In the genomic region with DNA sequence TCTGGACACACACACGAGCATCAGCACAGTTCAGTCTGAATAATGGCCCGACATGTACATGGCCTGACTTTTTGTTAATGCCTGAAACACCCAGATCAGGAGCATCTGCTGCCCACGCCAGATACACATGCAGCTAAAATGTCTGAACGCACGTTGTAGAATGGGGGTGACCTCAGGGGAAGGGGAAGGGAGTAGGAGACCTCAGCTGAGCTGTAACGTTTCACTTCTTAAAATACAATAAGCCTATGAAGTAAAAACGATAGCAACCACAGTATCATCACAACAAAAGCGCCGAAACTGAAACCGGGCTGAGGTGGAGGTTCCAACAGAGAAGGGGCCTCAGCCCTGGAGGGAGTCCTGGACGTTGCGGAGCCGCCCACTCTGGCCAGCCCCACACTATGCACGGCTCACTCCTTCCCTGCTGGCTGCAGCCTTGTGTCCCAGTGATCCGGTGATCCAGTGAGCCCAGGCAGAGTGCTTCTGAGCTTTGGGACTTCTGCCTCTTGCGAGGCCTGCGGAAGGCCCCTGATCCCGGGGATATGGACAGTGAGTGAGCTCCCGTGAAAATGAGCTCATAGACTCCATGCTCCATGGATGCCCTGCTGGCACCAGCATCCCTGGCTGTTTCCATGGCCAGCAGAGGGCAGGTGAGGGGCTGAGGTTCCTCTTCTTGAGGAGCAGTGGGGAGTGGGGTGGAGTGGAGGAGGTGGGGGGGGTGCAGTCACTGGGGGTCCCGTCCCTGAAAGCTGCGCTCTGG, we compare ENCODE assay signal across 19 cellular contexts. TPM values are rescaled to one million over a fixed set of nuclear protein-coding genes. Genes with fewer than 3 reads are reported as not detected.
DNase-seq lines count a peak whose midpoint lies in the region; ATAC-seq, FAIRE-seq and TF ChIP-seq lines count a peak whose summit lies in the region.
"Had no signal": no experiment of that assay in that cellular context is flagged by ENCODE, and none has a peak within 500 bp of the region (broad histone marks: within the 10 kb centered on the region; RNA-seq: fewer than 3 reads in every experiment).

No MANE protein-coding gene starts in this region.

- no peaks in the 10 kb centered on the region for H4K20me1 ChIP-seq in SK-N-SH (ENCODE audit: insufficient read depth)
- H4K20me1 ChIP-seq in H1 (replicated peaks in 1 of 2; ENCODE audit: control insufficient read depth in 1 of 2, insufficient read depth in 2 of 2, low read length in 2 of 2), result peaks cover 0 to 3% of the 10 kb centered on the region in 2 experiments

- H2BK20ac ChIP-seq in H1 (ENCODE audit: low read length), result no peak overlapping the region

- H3K9ac ChIP-seq in SK-N-SH, result no peak overlapping the region
- H3K9ac ChIP-seq in H1 (replicated peaks in 1 of 4; ENCODE audit: extremely low read depth in 1 of 4, low read depth in 3 of 4, low read length in 3 of 4), result no peak overlapping the region

- H4K91ac ChIP-seq in H1 (replicated peaks; ENCODE audit: insufficient read length, low read length), result no peak overlapping the region

- no peak overlapping the region; a peak in 1 of 4 replicates for H3K27ac ChIP-seq in SK-N-SH (ENCODE audit: low read depth in 2 of 2, low read length in 1 of 2)
- H3K27ac ChIP-seq in H1 (ENCODE audit: low read depth, low read length), result no peak overlapping the region
- no peak overlapping the region for H3K27ac ChIP-seq in stomach
- H3K27ac ChIP-seq: HL-60, suprapubic skin had no signal

- no peak overlapping the region for H3K4ac ChIP-seq in H1 (replicated peaks; ENCODE audit: insufficient read length, low read depth, low read length)

- TF ChIP-seq CTCF in SK-N-SH (IDR thresholded peaks at IDR 0.05) (no peak), LNCaP clone FGC (IDR thresholded peaks at IDR 0.05; ENCODE audit: control insufficient read depth, extremely low read depth, insufficient read depth) (peak; percentile 27; the same call in 1 of the 2 replicates), H1 (IDR thresholded peaks at IDR 0.05; ENCODE audit: control extremely low read depth in 1 of 3, insufficient read depth in 1 of 3, low read depth in 1 of 3, low read length in 3 of 3) (peak; percentile 49 to 69 (median 50)), stomach (IDR thresholded peaks at IDR 0.05) (no peak)

- no peak overlapping the region; the same call in 1 of the 2 replicates for H4K8ac ChIP-seq in H1 (ENCODE audit: extremely low read depth, insufficient read depth, low read length)

- TF ChIP-seq EP300 in SK-N-SH (IDR thresholded peaks at IDR 0.05; ENCODE audit: borderline replicate concordance in 1 of 2, low read depth in 1 of 2, low read length in 1 of 2), result no peak
- TF ChIP-seq EP300 in H1 (IDR thresholded peaks at IDR 0.05; ENCODE audit: borderline replicate concordance in 1 of 2, low read depth in 2 of 2, low read length in 2 of 2), result no peak
- no peak for TF ChIP-seq EP300 in stomach (IDR thresholded peaks at IDR 0.05)

- CTCF ChIA-PET in SK-N-SH (lab: Yijun Ruan, JAX), result interaction anchor here (1.3 to 2.7 kb wide), 3 partner anchors 11 to 98 kb away, joined by 3 to 10 read pairs (median 3); no protein-coding TSS in a partner anchor
- CTCF ChIA-PET in H1 (lab: Charles Lee; ENCODE audit: partially characterized antibody), result interaction anchor here (0.6 to 2.0 kb wide), 14 partner anchors 13 to 879 kb away, joined by 3 to 25 read pairs (median 3); no protein-coding TSS in a partner anchor

- H3K4me3 ChIP-seq in SK-N-SH (ENCODE audit: low read depth in 2 of 2, low read length in 1 of 2) (no peak overlapping the region), LNCaP clone FGC (ENCODE audit: low read depth, low read length) (no peak overlapping the region), H1 (ENCODE audit: extremely low read depth in 1 of 4, insufficient read depth in 2 of 4, low read depth in 3 of 4, low read length in 4 of 4) (no peak overlapping the region), stomach (no peak overlapping the region)
- H3K4me3 ChIP-seq: suprapubic skin had no signal

- H3K9me2 ChIP-seq in SK-N-SH, result no peaks in the 10 kb centered on the region

- DNase-seq in SK-N-SH (peak; percentile 37), LNCaP clone FGC (ENCODE audit: low read depth) (no peak), H1 (ENCODE audit: low read depth in 1 of 2, low spot score in 2 of 2) (peak in 1 of 2 experiments; percentile 47), stomach (peak; percentile 14), T-helper 1 cell (no peak)
- DNase-seq: 8988T, amygdala, EL, KBM-7, NCI-H1417 treated with DMSO at 0.1 percent for 48 hours had no signal

- no peaks in the 10 kb centered on the region for H3K79me1 ChIP-seq in H1 (ENCODE audit: low read depth, low read length)

- H3K36me3 ChIP-seq in SK-N-SH (replicated peaks in 1 of 2; ENCODE audit: control insufficient read depth in 1 of 2, insufficient read depth in 2 of 2, low read length in 1 of 2), result no peaks in the 10 kb centered on the region
- no peaks in the 10 kb centered on the region for H3K36me3 ChIP-seq in H1 (ENCODE audit: control insufficient read depth in 2 of 4, insufficient read depth in 4 of 4, low read length in 3 of 4)
- no peaks in the 10 kb centered on the region for H3K36me3 ChIP-seq in stomach
- H3K36me3 ChIP-seq: suprapubic skin had no signal

- H3K27me3 ChIP-seq in SK-N-SH (ENCODE audit: insufficient read depth), result no peaks in the 10 kb centered on the region
- H3K27me3 ChIP-seq in H1 (replicated peaks in 1 of 4; ENCODE audit: control insufficient read depth in 3 of 4, extremely low read depth in 1 of 4, insufficient read depth in 3 of 4, low read length in 3 of 4), result no peaks in the 10 kb centered on the region; a peak in 1 of 7 replicates
- peaks cover 0 to 46% (median 0%) of the 10 kb centered on the region in 3 donors for H3K27me3 ChIP-seq in stomach

- H3K23ac ChIP-seq in H1 (ENCODE audit: insufficient read length), result no peak overlapping the region

- no peak overlapping the region for H3K14ac ChIP-seq in H1 (ENCODE audit: insufficient read length)

- H2BK12ac ChIP-seq in H1 (ENCODE audit: low read depth, low read length), result no peak overlapping the region

- POLR2A ChIA-PET in SK-N-SH (lab: Yijun Ruan, JAX), result no interaction called here
- POLR2A ChIA-PET in H1 (lab: Charles Lee; ENCODE audit: partially characterized antibody), result no interaction called here

- TF ChIP-seq RAD21 in SK-N-SH (IDR thresholded peaks at IDR 0.05; ENCODE audit: low read length), result no peak
- peak; percentile 25 to 45; a peak in 3 of 4 replicates for TF ChIP-seq RAD21 in H1 (IDR thresholded peaks at IDR 0.05 in 1 of 2, conservative IDR thresholded peaks at IDR 0.05 in 1 of 2; ENCODE audit: low read depth in 2 of 2, low read length in 2 of 2)

- H3K4me2 ChIP-seq in SK-N-SH (no peak overlapping the region), H1 (ENCODE audit: insufficient read depth in 1 of 2, low read depth in 2 of 2, low read length in 2 of 2) (no peak overlapping the region)

- no peak overlapping the region for H2BK120ac ChIP-seq in H1 (replicated peaks; ENCODE audit: low read depth, low read length)

- no peak overlapping the region for H3K18ac ChIP-seq in H1 (ENCODE audit: extremely low read depth, low read length)

- no peak for TF ChIP-seq POLR2A in H1 (IDR thresholded peaks at IDR 0.05; ENCODE audit: control extremely low read depth in 1 of 2, low read depth in 2 of 2, low read length in 2 of 2)
- no peak for TF ChIP-seq POLR2A in stomach (IDR thresholded peaks at IDR 0.05)

- no peaks in the 10 kb centered on the region for H3K9me3 ChIP-seq in SK-N-SH
- H3K9me3 ChIP-seq in H1 (ENCODE audit: insufficient read depth in 2 of 2, low read depth in 1 of 2, low read length in 1 of 2), result no peaks in the 10 kb centered on the region
- H3K9me3 ChIP-seq in stomach, result no peaks in the 10 kb centered on the region
- H3K9me3 ChIP-seq: suprapubic skin had no signal

- peaks cover 0 to 20% of the 10 kb centered on the region in 2 experiments; a peak in 1 of 4 replicates for H3K4me1 ChIP-seq in SK-N-SH (ENCODE audit: control insufficient read depth in 1 of 2, insufficient read depth in 2 of 2, low read depth in 1 of 2, low read length in 1 of 2)
- no peaks in the 10 kb centered on the region for H3K4me1 ChIP-seq in H1 (replicated peaks in 1 of 4; ENCODE audit: control insufficient read depth in 3 of 4, insufficient read depth in 4 of 4, low read length in 3 of 4)
- H3K4me1 ChIP-seq in stomach, result no peaks in the 10 kb centered on the region
- H3K4me1 ChIP-seq: suprapubic skin had no signal

- no peaks in the 10 kb centered on the region for H3K79me2 ChIP-seq in SK-N-SH (ENCODE audit: insufficient read depth)
- H3K79me2 ChIP-seq in H1 (ENCODE audit: control insufficient read depth in 1 of 2, insufficient read depth in 2 of 2, low read length in 2 of 2), result no peaks in the 10 kb centered on the region

- 39% methylated on average over 14 of the region's 21 CpGs for WGBS in SK-N-SH (ENCODE audit: low lambda C conversion rate)
- 86% methylated on average over 18 of the region's 21 CpGs; no CpG with 5 or more reads in 1 of the 2 experiments for WGBS in H1 (ENCODE audit: extremely low coverage in 1 of 2, insufficient coverage in 1 of 2, insufficient read length in 1 of 2, insufficient replicate concordance in 2 of 2, low coverage in 1 of 2, low lambda C conversion rate in 2 of 2, missing lambda C conversion rate in 1 of 2), 2 experiments
- 67 to 74% (median 70%) methylated on average over 19 to 21 of the region's 21 CpGs for WGBS in stomach, 5 donors

- intact Hi-C loops in stomach (cut with DNase I; ENCODE audit: low total_unique reads), result no loop called here

- no peak for FAIRE-seq in H1 (lab: Jason Lieb, UNC)

- no peaks in the 10 kb centered on the region for H3F3A ChIP-seq in SK-N-SH (replicated peaks; ENCODE audit: insufficient read depth)

- H3K56ac ChIP-seq in H1 (replicated peaks; ENCODE audit: insufficient read length, low read depth, low read length), result no peak overlapping the region

- H2BK15ac ChIP-seq in H1 (ENCODE audit: low read length), result no peak overlapping the region

- H2BK5ac ChIP-seq in H1 (ENCODE audit: low read depth, low read length), result no peak overlapping the region

- no peak overlapping the region for H2AK5ac ChIP-seq in H1 (ENCODE audit: low read depth, low read length)

- no peak overlapping the region for H2AFZ ChIP-seq in SK-N-SH (ENCODE audit: low read depth)
- no peak overlapping the region for H2AFZ ChIP-seq in H1 (ENCODE audit: low read length)

- H3K23me2 ChIP-seq in H1 (ENCODE audit: low read depth, low read length), result no peaks in the 10 kb centered on the region

- H4K5ac ChIP-seq in H1 (ENCODE audit: insufficient read length, low read depth, low read length), result no peak overlapping the region

- no peak for ATAC-seq in SK-N-SH treated with all-trans-retinoic acid at 6 μM for 48 hours
- ATAC-seq in GM21381 (IDR thresholded peaks at IDR 0.05; ENCODE audit: unreplicated experiment), result no peak
- ATAC-seq in HG02884 (IDR thresholded peaks at IDR 0.05; ENCODE audit: unreplicated experiment), result no peak
- ATAC-seq: CD8-positive, alpha-beta T cell had no signal

RNA-seq across cellular contexts. Expression of a gene that starts 52.0 kb away (rescaled TPM):
- polyA plus RNA-seq in SK-N-SH (2012; rRNA removed), result 0.11 and 0.20 TPM in 2 replicates
- polyA plus RNA-seq in SK-N-SH (2012; cell fraction: cytosol; rRNA removed), result 0.12 and 0.24 TPM in 2 replicates
- 0.07 and 0.11 TPM in 2 replicates for polyA plus RNA-seq in SK-N-SH (2012; cell fraction: nucleus; rRNA removed)
- 0.26 and 0.34 TPM in 2 replicates for total RNA-seq in H1 (2021; fragmentation: NEBNext Ultra II Directional; extraction: Animal tissue kit (Norgen Biotek cat#: 25700))
- polyA plus RNA-seq in H1 (2011; rRNA removed), result 0.08 TPM in 1 of 2 replicates, not detected in the other
- polyA plus RNA-seq in H1 (2011; cell fraction: cytosol; rRNA removed), result 0.10 TPM
- polyA plus RNA-seq in H1 (2011; cell fraction: nucleus; rRNA removed), result 0.07 TPM
- polyA plus RNA-seq in H1 (2012, experiment 1 of 2), result not detected in 4 replicates
- not detected for polyA plus RNA-seq in H1 (2012, experiment 2 of 2)
- polyA plus RNA-seq in H1 (2013, experiment 1 of 2), result 0.18 TPM
- 0.06 TPM for polyA plus RNA-seq in H1 (2013, experiment 2 of 2)
- not detected in 2 replicates for polyA minus RNA-seq in H1 (2011; rRNA and poly(A)+ RNA removed)
- polyA minus RNA-seq in H1 (2011; cell fraction: cytosol; rRNA and poly(A)+ RNA removed), result not detected
- polyA minus RNA-seq in H1 (2011; cell fraction: nucleus; rRNA and poly(A)+ RNA removed), result not detected
- total RNA-seq in stomach, result under 1 TPM in 1 of 5 donors, not detected in 4; 0.37 TPM
- not detected for polyA plus RNA-seq in stomach
- total RNA-seq: CD8-positive, alpha-beta T cell; fibroblast of villous mesenchyme; liver; myocyte; suprapubic skin had no signal
- polyA plus RNA-seq: liver had no signal

Comparison
In these comparisons a context has a peak if more than half of its experiments do, and no peak if none do; other contexts are left out.
1. DNase-seq: peak in SK-N-SH (single experiment) and stomach (single experiment); none in LNCaP clone FGC (single experiment) and T-helper 1 cell (0 of 5).
2. CTCF ChIP-seq: peak in LNCaP clone FGC (single experiment) and H1 (3 of 3); none in SK-N-SH (single experiment) and stomach (0 of 7).